In the genomic region with DNA sequence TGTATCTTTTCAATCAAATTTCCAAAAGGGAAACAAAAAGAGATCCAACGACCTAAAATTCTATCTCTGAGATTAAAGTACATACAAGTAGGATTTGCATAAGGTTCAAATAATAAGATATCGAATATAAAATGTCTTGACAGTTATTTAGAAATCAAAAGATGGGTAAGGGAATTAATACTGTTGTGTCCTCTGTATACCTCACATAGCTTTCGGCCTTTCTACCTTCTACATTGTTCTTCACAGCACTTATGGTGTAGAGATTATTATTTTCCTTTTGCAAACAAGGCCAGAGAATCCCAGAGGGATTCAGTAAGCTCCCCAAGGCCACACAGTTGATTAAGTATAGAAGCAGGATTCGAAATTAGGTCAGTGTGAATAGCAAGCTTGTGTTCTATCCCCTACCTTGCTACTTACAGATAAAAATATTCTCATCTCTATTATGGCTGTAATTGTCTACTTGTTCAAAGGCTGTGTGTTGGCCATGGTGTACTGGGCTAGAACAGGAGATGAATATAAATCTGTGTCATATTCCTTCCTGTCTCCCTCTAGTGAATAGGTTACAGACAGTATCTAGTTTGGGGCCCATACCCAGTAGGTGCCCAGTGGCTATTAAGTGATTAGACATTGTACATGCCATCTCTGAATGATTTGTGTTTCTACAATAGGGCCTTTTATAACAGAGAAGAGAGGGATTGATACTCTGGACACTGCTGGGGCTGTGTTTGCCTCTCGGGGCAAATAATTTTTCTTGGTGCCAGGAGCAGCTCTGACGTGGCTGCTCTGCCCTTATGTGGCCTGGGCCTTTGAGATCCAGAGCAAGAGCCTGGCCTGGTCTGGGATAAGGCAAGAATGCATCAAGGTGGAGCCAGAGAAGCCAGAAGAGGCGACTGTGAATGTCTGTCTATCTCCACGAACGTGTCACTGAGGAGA, we compare ENCODE assay signal across 14 cellular contexts.
DNase-seq lines count a peak whose midpoint lies in the region; ATAC-seq and TF ChIP-seq lines count a peak whose summit lies in the region.
"Had no signal": no experiment of that assay in that cellular context is flagged by ENCODE, and none has a peak within 500 bp of the region (broad histone marks: within the 10 kb centered on the region; RNA-seq: fewer than 3 reads in every experiment).

No MANE protein-coding gene starts in this region.

- H3K9me3 ChIP-seq in ascending aorta: no peaks in the 10 kb centered on the region
- H3K9me3 ChIP-seq: MG63 had no signal

- intact Hi-C loops in ascending aorta (cut with DNase I): loop anchor here (2.0 to 10.0 kb wide), 5 partner anchors 110 to 530 kb away; a partner anchor contains a TSS
- intact Hi-C loops in posterior cingulate gyrus (cut with DNase I): loop anchor here (2.0 to 5.0 kb wide), 3 partner anchors 75 to 403 kb away; a partner anchor contains a TSS

- H3K27ac ChIP-seq in ascending aorta: peak overlapping the region; percentile 75 to 87
- H3K27ac ChIP-seq: SK-N-MC had no signal

- H3K4me3 ChIP-seq in ascending aorta: no peak overlapping the region
- H3K4me3 ChIP-seq: MG63, SK-N-MC had no signal

- TF ChIP-seq CTCF in ascending aorta (IDR thresholded peaks at IDR 0.05): no peak

- H3K27me3 ChIP-seq in ascending aorta: no peaks in the 10 kb centered on the region
- H3K27me3 ChIP-seq: MG63 had no signal

- peaks cover 0 to 16% of the 10 kb centered on the region in 2 donors for H3K4me1 ChIP-seq in ascending aorta

- H3K36me3 ChIP-seq in ascending aorta: no peaks in the 10 kb centered on the region
- H3K36me3 ChIP-seq: MG63 had no signal

- ATAC-seq in HG03280 (IDR thresholded peaks at IDR 0.05; ENCODE audit: unreplicated experiment) (no peak), GM21528 (IDR thresholded peaks at IDR 0.05; ENCODE audit: low FRiP score, unreplicated experiment) (no peak), GM21576 (IDR thresholded peaks at IDR 0.05; ENCODE audit: unreplicated experiment) (no peak)
- ATAC-seq: HCT116 had no signal

- peak in 9 of 14 donors; percentile 6 to 79 (median 29) for DNase-seq in C1 segment of cervical spinal cord (lab: John Stamatoyannopoulos, UW)
- no peak for DNase-seq in ascending aorta (ENCODE audit: low spot score in 2 of 2)
- DNase-seq in globus pallidus (ENCODE audit: low spot score): peak; percentile 88
- DNase-seq in posterior cingulate gyrus: peak in 7 of 10 donors; percentile 12 to 90 (median 41)
- DNase-seq in effector CD4-positive, alpha-beta T cell: no peak
- DNase-seq: activated effector memory CD4-positive, alpha-beta T cell treated with Interleukin-2 at 50 U/mL for 16 hours; effector CD8-positive, alpha-beta T cell; NCI-H510A had no signal

Comparison
In these comparisons a context has a peak if more than half of its experiments do, and no peak if none do; other contexts are left out.
1. DNase-seq: peak in C1 segment of cervical spinal cord (9 of 14), globus pallidus (single experiment) and posterior cingulate gyrus (7 of 10); none in ascending aorta (0 of 2) and effector CD4-positive, alpha-beta T cell (single experiment).